11 cellular contexts compared by ENCODE assay signal in genomic region chrX:153077437-153078156, GRCh38. TPM values are rescaled to one million over a fixed set of nuclear protein-coding genes. Genes with fewer than 3 reads are reported as not detected.
DNase-seq lines count a peak whose midpoint lies in the region; ATAC-seq, FAIRE-seq and TF ChIP-seq lines count a peak whose summit lies in the region.
"Not testable (repeated sequence)": the region's sequence is repeated elsewhere in the genome, so short reads cannot be mapped to it uniquely, and the experiment has no call there.
"Had no signal": no experiment of that assay in that cellular context is flagged by ENCODE, and none has a peak within 500 bp of the region (broad histone marks: within the 10 kb centered on the region; RNA-seq: fewer than 3 reads in every experiment).

No MANE protein-coding gene starts in this region.

- H3K4me3 Mint-ChIP-seq in T-helper 17 cell, result not testable (repeated sequence)

- DNase-seq in A549 (ENCODE audit: low read depth in 1 of 2, low spot score in 1 of 2); T-helper 17 cell; activated naive CD4-positive, alpha-beta T cell treated with anti-CD3 and anti-CD28 coated beads, Interleukin-2, amount 50 U/mL, for 72 hours (ENCODE audit: low spot score in 2 of 2); Right ventricle myocardium inferior (ENCODE audit: missing footprints); lower lobe of right lung; psoas muscle: not testable (repeated sequence)

- TF ChIP-seq RAD21 in A549 (conservative IDR thresholded peaks at IDR 0.05 in 1 of 2, IDR thresholded peaks at IDR 0.05 in 1 of 2), result not testable (repeated sequence)

- H3K36me3 Mint-ChIP-seq in T-helper 17 cell (ENCODE audit: low read depth); activated naive CD4-positive, alpha-beta T cell treated with anti-CD3 and anti-CD28 coated beads, Interleukin-2, amount 50 U/mL, for 72 hours: not testable (repeated sequence)

- TF ChIP-seq POLR2A in A549 (IDR thresholded peaks at IDR 0.05; ENCODE audit: low read length), result not testable (repeated sequence)

- not testable (repeated sequence) for H3K27me3 Mint-ChIP-seq in T-helper 17 cell

- CTCF ChIA-PET in A549 (lab: Yijun Ruan, JAX), result not testable (repeated sequence)

- not testable (repeated sequence) for H3K9me3 Mint-ChIP-seq in activated naive CD4-positive, alpha-beta T cell treated with anti-CD3 and anti-CD28 coated beads, Interleukin-2, amount 50 U/mL, for 72 hours

- H3K27me3 ChIP-seq in lower lobe of right lung (ENCODE audit: low read depth); psoas muscle (ENCODE audit: insufficient read depth in 3 of 3, low read length in 2 of 3): not testable (repeated sequence)

- TF ChIP-seq CTCF in A549 (IDR thresholded peaks at IDR 0.05); lower lobe of right lung (IDR thresholded peaks at IDR 0.05); psoas muscle (IDR thresholded peaks at IDR 0.05): not testable (repeated sequence)

- H3K4me3 ChIP-seq in A549, lower lobe of right lung, psoas muscle: not testable (repeated sequence)

- H3K4me1 Mint-ChIP-seq in T-helper 17 cell, result not testable (repeated sequence)

- not testable (repeated sequence) for FAIRE-seq in A549 (lab: Jason Lieb, UNC)

- H3K4me2 ChIP-seq in A549, result not testable (repeated sequence)

- not testable (repeated sequence) for H3K27ac ChIP-seq in A549, lower lobe of right lung, psoas muscle

- POLR2A ChIA-PET in A549 (lab: Yijun Ruan, JAX), result not testable (repeated sequence)

- H3K4me1 ChIP-seq in A549, lower lobe of right lung, psoas muscle: not testable (repeated sequence)

- not testable (repeated sequence) for H3K9me3 ChIP-seq in A549; T-helper 17 cell (ENCODE audit: control insufficient read depth, low read length, poor library complexity, severe bottlenecking); lower lobe of right lung; psoas muscle

- not testable (repeated sequence) for H3K27ac Mint-ChIP-seq in T-helper 17 cell; activated naive CD4-positive, alpha-beta T cell treated with anti-CD3 and anti-CD28 coated beads, Interleukin-2, amount 50 U/mL, for 72 hours

- intact Hi-C loops in Right ventricle myocardium inferior (cut with DNase I); lower lobe of right lung (cut with DNase I); psoas muscle (cut with DNase I): not testable (repeated sequence)

- not testable (repeated sequence) for TF ChIP-seq EP300 in A549 (IDR thresholded peaks at IDR 0.05)

- not testable (repeated sequence) for H3K36me3 ChIP-seq in lower lobe of right lung; psoas muscle (ENCODE audit: insufficient read depth in 1 of 2, low read depth in 1 of 2)

- WGBS in A549 (ENCODE audit: missing lambda C conversion rate), result no CpG with 5 or more reads among the region's 77 CpGs
- no CpG with 5 or more reads among the region's 77 CpGs for WGBS in psoas muscle, 3 donors

- ATAC-seq in A549 (peak; percentile 78 to 86), GM19025 (IDR thresholded peaks at IDR 0.05; ENCODE audit: low read depth, unreplicated experiment) (peak; percentile 49), HG03354 (IDR thresholded peaks at IDR 0.05; ENCODE audit: poor library complexity, severe bottlenecking, unreplicated experiment) (peak; percentile 73), T-helper 17 cell (peak; percentile 82), Right ventricle myocardium inferior (peak; percentile 83), lower lobe of right lung (peak; percentile 73 to 81), psoas muscle (peak; percentile 51 to 68 (median 64))
- peak; percentile 73 to 89 for ATAC-seq in activated naive CD4-positive, alpha-beta T cell treated with anti-CD3 and anti-CD28 coated beads, Interleukin-2, amount 50 U/mL, for 72 hours

RNA-seq across cellular contexts. Expression of gene PNMA6A, which starts 5.3 kb away (rescaled TPM):
- polyA plus RNA-seq in A549 (2011; rRNA removed), result 0.93 and 1.1 TPM in 2 replicates
- polyA plus RNA-seq in A549 (2012; cell fraction: cytosol; rRNA removed), result 2.8 and 3.3 TPM in 2 replicates
- 4.9 and 5.3 TPM in 2 replicates for polyA plus RNA-seq in A549 (2012; cell fraction: nucleus; rRNA removed)
- polyA plus RNA-seq in A549 (2017; fragmentation: RNase III; extraction: RNeasy Plus Mini Kit Qiagen cat#74134 plus additional on column Dnase treatment), result 2.4 to 3.3 TPM (median 2.6 TPM) in 3 replicates
- polyA minus RNA-seq in A549 (2011; rRNA and poly(A)+ RNA removed), result 0.92 and 0.95 TPM in 2 replicates
- total RNA-seq in T-helper 17 cell, result under 1 TPM; 0.20 to 0.52 TPM
- under 1 TPM; 0.16 to 0.84 TPM for total RNA-seq in activated naive CD4-positive, alpha-beta T cell treated with anti-CD3 and anti-CD28 coated beads, Interleukin-2, amount 50 U/mL, for 72 hours
- total RNA-seq in Right ventricle myocardium inferior, result 2.2 TPM
- total RNA-seq in lower lobe of right lung, result 1.2 TPM
- 1 to 10 TPM in 1 of 4 donors, under 1 TPM in 3; 0.17 to 1.3 (median 0.29) TPM for total RNA-seq in psoas muscle
- polyA plus RNA-seq in psoas muscle, result under 1 TPM; 0.09 to 0.31 (median 0.20) TPM
- polyA plus RNA-seq: immature natural killer cell had no signal

RNA-seq across cellular contexts. Expression of gene PNMA3, which starts 21.3 kb away (rescaled TPM):
- polyA plus RNA-seq in A549 (2011; rRNA removed) (0.08 and 0.11 TPM in 2 replicates), A549 (2017; fragmentation: RNase III; extraction: RNeasy Plus Mini Kit Qiagen cat#74134 plus additional on column Dnase treatment) (0.10 to 0.26 TPM (median 0.16 TPM) in 3 replicates), psoas muscle (under 1 TPM; 0.03 to 0.04 (median 0.04) TPM)
- 0.13 and 0.16 TPM in 2 replicates for polyA plus RNA-seq in A549 (2012; cell fraction: cytosol; rRNA removed)
- polyA plus RNA-seq in A549 (2012; cell fraction: nucleus; rRNA removed), result 0.62 and 0.77 TPM in 2 replicates
- polyA minus RNA-seq in A549 (2011; rRNA and poly(A)+ RNA removed), result 0.12 TPM in 1 of 2 replicates, not detected in the other
- total RNA-seq in T-helper 17 cell (1 to 10 TPM; 5.5 to 6.3 TPM), Right ventricle myocardium inferior (1.4 TPM), lower lobe of right lung (0.41 TPM), psoas muscle (under 1 TPM in 3 of 4 donors, not detected in 1; 0.10 to 0.69 (median 0.30) TPM)
- 1 to 10 TPM in 1 of 2 donors, under 1 TPM in 1; 0.32 to 3.3 TPM for total RNA-seq in activated naive CD4-positive, alpha-beta T cell treated with anti-CD3 and anti-CD28 coated beads, Interleukin-2, amount 50 U/mL, for 72 hours
- total RNA-seq: Calu3, HepG2 had no signal
- polyA plus RNA-seq: HepG2 had no signal
